Comparison of ENCODE assay signal across 26 cellular contexts in the genomic region with DNA sequence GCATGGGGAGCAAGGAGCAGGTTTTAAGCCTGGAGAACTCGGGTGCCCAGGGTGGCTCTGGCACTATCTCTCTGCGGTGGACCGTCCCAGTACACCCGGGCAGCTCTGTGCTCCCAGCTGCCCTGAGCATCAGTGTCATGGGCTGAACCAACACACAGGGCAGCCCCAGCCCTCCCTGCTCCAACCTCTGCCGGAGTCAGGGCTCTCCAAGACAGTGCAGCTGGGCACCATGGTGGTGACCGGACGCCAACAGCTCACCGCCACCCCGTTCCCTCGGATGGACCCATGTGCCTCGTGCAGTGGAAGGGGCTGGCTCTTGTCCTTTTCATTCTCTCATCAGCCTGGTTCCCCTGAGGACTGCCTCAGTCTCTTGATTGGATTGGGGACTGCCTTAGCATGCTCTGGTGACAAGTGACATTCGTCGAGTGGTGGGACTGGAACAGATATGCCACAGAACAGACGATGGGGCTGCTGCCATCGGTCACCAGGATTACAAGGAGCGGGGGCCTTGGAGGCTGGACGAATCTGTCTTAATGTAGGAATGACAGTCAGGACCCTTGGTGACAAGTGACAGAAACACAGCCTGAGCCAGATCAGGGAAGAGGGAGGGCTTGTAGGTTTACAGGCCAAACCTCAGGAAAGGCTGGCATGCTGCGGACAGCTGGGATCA. TPM values are rescaled to one million over a fixed set of nuclear protein-coding genes. Genes with fewer than 3 reads are reported as not detected.
DNase-seq lines count a peak whose midpoint lies in the region; ATAC-seq and TF ChIP-seq lines count a peak whose summit lies in the region.
"Had no signal": no experiment of that assay in that cellular context is flagged by ENCODE, and none has a peak within 500 bp of the region (broad histone marks: within the 10 kb centered on the region; RNA-seq: fewer than 3 reads in every experiment).

No MANE protein-coding gene starts in this region.

- peaks cover 0 to 12% of the 10 kb centered on the region in 2 donors for H3K4me1 ChIP-seq in neuronal stem cell (ENCODE audit: control insufficient read depth in 2 of 2, insufficient read depth in 1 of 2, low read depth in 1 of 2, low read length in 2 of 2)
- no peaks in the 10 kb centered on the region for H3K4me1 ChIP-seq in upper lobe of right lung
- H3K4me1 ChIP-seq in mammary epithelial cell (ENCODE audit: insufficient read depth, low read length): no peaks in the 10 kb centered on the region
- H3K4me1 ChIP-seq: Caco-2 had no signal

- H3K36me3 Mint-ChIP-seq in activated naive CD8-positive, alpha-beta T cell treated with anti-CD3 and anti-CD28 coated beads for 36 hours: no peaks in the 10 kb centered on the region
- H3K36me3 Mint-ChIP-seq in Calu3 (ENCODE audit: insufficient read depth, unreplicated experiment): no peaks in the 10 kb centered on the region
- H3K36me3 Mint-ChIP-seq: CD4-positive, alpha-beta memory T cell had no signal

- peak overlapping the region; percentile 64 for H2AK5ac ChIP-seq in neuronal stem cell (ENCODE audit: low read depth, low read length)

- peak overlapping the region; percentile 28 for H2BK15ac ChIP-seq in neuronal stem cell (ENCODE audit: low read length)

- H2AFZ ChIP-seq in neuronal stem cell (ENCODE audit: low read length) (no peak overlapping the region), mammary epithelial cell (ENCODE audit: low read depth, low read length) (no peak overlapping the region)

- no peak overlapping the region for H2BK5ac ChIP-seq in neuronal stem cell (ENCODE audit: low read length)

- ATAC-seq in upper lobe of right lung: no peak

- DNase-seq in caudate nucleus (lab: John Stamatoyannopoulos, UW): peak in 10 of 61 donors; percentile 17 to 58 (median 41)
- DNase-seq in globus pallidus (ENCODE audit: low spot score): peak; percentile 57
- DNase-seq in neuronal stem cell (ENCODE audit: low spot score): no peak
- DNase-seq in upper lobe of right lung: peak; percentile 22
- no peak for DNase-seq in activated naive CD8-positive, alpha-beta T cell treated with anti-CD3 and anti-CD28 coated beads for 36 hours
- DNase-seq in Calu3: no peak
- no peak for DNase-seq in mammary epithelial cell
- DNase-seq: C1 segment of cervical spinal cord; Caco-2; CD4-positive, alpha-beta memory T cell; DMS79 treated with DMSO at 0.1 percent for 48 hours; GF-D8; GOT3; HCEC 1CT; NCI-H1048; NCI-H1417; NCI-H1694; NCI-H2029 treated with DMSO at 0.1 percent for 48 hours; NCI-H446 treated with DMSO at 0.1 percent for 48 hours; NCI-H526; NCI-H82; RPMI8226; SHP77 had no signal

- H3K9me3 ChIP-seq in neuronal stem cell (replicated peaks in 1 of 2; ENCODE audit: control insufficient read depth in 2 of 2, insufficient read depth in 1 of 2, low read depth in 1 of 2, low read length in 2 of 2) (peaks cover 0 to 1% of the 10 kb centered on the region in 2 donors), upper lobe of right lung (no peaks in the 10 kb centered on the region), mammary epithelial cell (replicated peaks; ENCODE audit: insufficient read depth, low read length) (peaks cover 16% of the 10 kb centered on the region)
- H3K9me3 ChIP-seq: Caco-2 had no signal

- H3K27ac ChIP-seq in caudate nucleus (ENCODE audit: low read depth, low read length) (peak overlapping the region; percentile 58), neuronal stem cell (replicated peaks; ENCODE audit: low read length) (no peak overlapping the region), upper lobe of right lung (no peak overlapping the region), mammary epithelial cell (ENCODE audit: insufficient read depth, low read depth, low read length) (no peak overlapping the region)
- H3K27ac ChIP-seq: KMS-11 had no signal

- H3K9me3 Mint-ChIP-seq in activated naive CD8-positive, alpha-beta T cell treated with anti-CD3 and anti-CD28 coated beads for 36 hours: no peaks in the 10 kb centered on the region
- H3K9me3 Mint-ChIP-seq in Calu3 (ENCODE audit: low read depth, unreplicated experiment): peaks cover 3% of the 10 kb centered on the region

- peaks cover 4% of the 10 kb centered on the region for H3K27me3 Mint-ChIP-seq in activated naive CD8-positive, alpha-beta T cell treated with anti-CD3 and anti-CD28 coated beads for 36 hours
- peaks cover 71% of the 10 kb centered on the region for H3K27me3 Mint-ChIP-seq in Calu3 (ENCODE audit: unreplicated experiment)
- H3K27me3 Mint-ChIP-seq: IgD-negative memory B cell had no signal

- no peak overlapping the region for H3K4me3 ChIP-seq in neuronal stem cell (ENCODE audit: low read length in 2 of 2)
- H3K4me3 ChIP-seq in upper lobe of right lung: no peak overlapping the region
- H3K4me3 ChIP-seq in mammary epithelial cell (replicated peaks in 1 of 3; ENCODE audit: insufficient read depth in 1 of 3, low read depth in 2 of 3, low read length in 3 of 3): no peak overlapping the region

- H3K4me1 Mint-ChIP-seq in activated naive CD8-positive, alpha-beta T cell treated with anti-CD3 and anti-CD28 coated beads for 36 hours: no peaks in the 10 kb centered on the region
- no peaks in the 10 kb centered on the region for H3K4me1 Mint-ChIP-seq in Calu3 (ENCODE audit: low read depth, unreplicated experiment)
- H3K4me1 Mint-ChIP-seq: CD4-positive, alpha-beta memory T cell; IgD-negative memory B cell had no signal

- no peak overlapping the region for H4K91ac ChIP-seq in neuronal stem cell (ENCODE audit: low read depth, low read length, poor library complexity)

- no peak overlapping the region for H3K27ac Mint-ChIP-seq in activated naive CD8-positive, alpha-beta T cell treated with anti-CD3 and anti-CD28 coated beads for 36 hours
- no peak overlapping the region for H3K27ac Mint-ChIP-seq in Calu3 (ENCODE audit: unreplicated experiment)
- H3K27ac Mint-ChIP-seq: CD4-positive, alpha-beta memory T cell; IgD-negative memory B cell had no signal

- no peaks in the 10 kb centered on the region for H4K20me1 ChIP-seq in mammary epithelial cell (ENCODE audit: insufficient read depth, low read length)

- in situ Hi-C loops in mammary epithelial cell (cut with MboI; ENCODE audit: low sequenced_read_pairs in 2 of 2): no loop called here

- TF ChIP-seq CTCF in upper lobe of right lung (IDR thresholded peaks at IDR 0.05): no peak
- TF ChIP-seq CTCF in Calu3 (IDR thresholded peaks at IDR 0.05; ENCODE audit: unreplicated experiment): no peak
- TF ChIP-seq CTCF in mammary epithelial cell (conservative IDR thresholded peaks at IDR 0.05 in 1 of 2, IDR thresholded peaks at IDR 0.05 in 1 of 2; ENCODE audit: extremely low read depth in 1 of 2, insufficient read depth in 1 of 2, low read depth in 1 of 2, low read length in 2 of 2): no peak

- H3K79me1 ChIP-seq in neuronal stem cell (ENCODE audit: low read depth, low read length): peaks cover 2% of the 10 kb centered on the region

- dilution Hi-C loops in mammary epithelial cell (cut with HindIII; ENCODE audit: low sequenced_read_pairs): no loop called here

- CTCF ChIA-PET in Calu3 (lab: Charles Lee): no interaction called here
- CTCF ChIA-PET in mammary epithelial cell (lab: Charles Lee; ENCODE audit: low non-redundant PET): no interaction called here

- WGBS in neuronal stem cell (ENCODE audit: extremely low coverage in 2 of 2, insufficient read length in 2 of 2, insufficient replicate concordance in 1 of 2), 2 donors: no CpG with 5 or more reads among the region's 18 CpGs
- WGBS in mammary epithelial cell (ENCODE audit: low coverage, missing lambda C conversion rate): 72% methylated on average over 15 of the region's 18 CpGs

- no peak overlapping the region for H4K8ac ChIP-seq in neuronal stem cell (ENCODE audit: low read depth, low read length)

- no TSS peak for BruUV-seq in Calu3 (replicated peaks; lab: Mats Ljungman, UMichigan)
- no TSS peak for BruUV-seq in mammary epithelial cell (replicated peaks; lab: Mats Ljungman, UMichigan)

- H2BK120ac ChIP-seq in neuronal stem cell (ENCODE audit: low read depth, low read length): no peak overlapping the region

- H3K14ac ChIP-seq in neuronal stem cell (ENCODE audit: low read length): peak overlapping the region; percentile 14

- H3K27me3 ChIP-seq in neuronal stem cell (ENCODE audit: control insufficient read depth in 3 of 3, insufficient read depth in 3 of 3, low read depth in 1 of 3, low read length in 3 of 3) (no peaks in the 10 kb centered on the region), upper lobe of right lung (peaks cover 5% of the 10 kb centered on the region), mammary epithelial cell (ENCODE audit: insufficient read depth, low read length) (no peaks in the 10 kb centered on the region)

- H3K18ac ChIP-seq in neuronal stem cell (ENCODE audit: low read length): peak overlapping the region; percentile 25

- H3K4me2 ChIP-seq in neuronal stem cell (ENCODE audit: insufficient read depth, low read length, poor library complexity, severe bottlenecking) (no peak overlapping the region), mammary epithelial cell (ENCODE audit: insufficient read depth, low read depth, low read length) (no peak overlapping the region)
- H3K4me2 ChIP-seq: KMS-11 had no signal

- H3K9ac ChIP-seq in neuronal stem cell (ENCODE audit: low read depth, low read length, poor library complexity) (no peak overlapping the region), mammary epithelial cell (ENCODE audit: insufficient read depth, low read length) (no peak overlapping the region)
- H3K9ac ChIP-seq: KMS-11 had no signal

- H2BK12ac ChIP-seq in neuronal stem cell (ENCODE audit: low read length): no peak overlapping the region

- no peaks in the 10 kb centered on the region for H3K79me2 ChIP-seq in mammary epithelial cell (ENCODE audit: insufficient read depth, low read length)

- H3K4ac ChIP-seq in neuronal stem cell (ENCODE audit: low read length): peak overlapping the region; percentile 47

- intact Hi-C loops in upper lobe of right lung (cut with DNase I) (no loop called here), Calu3 (cut with micrococcal nuclease; ENCODE audit: unreplicated experiment) (no loop called here), mammary epithelial cell (cut with micrococcal nuclease) (no loop called here)

- H3K23ac ChIP-seq in neuronal stem cell (ENCODE audit: low read depth, low read length, poor library complexity): peak overlapping the region; percentile 11

- H3K36me3 ChIP-seq in neuronal stem cell (replicated peaks in 1 of 2; ENCODE audit: control insufficient read depth in 2 of 2, insufficient read depth in 2 of 2, low read length in 2 of 2) (no peaks in the 10 kb centered on the region), upper lobe of right lung (no peaks in the 10 kb centered on the region), mammary epithelial cell (ENCODE audit: insufficient read depth, low read length) (no peaks in the 10 kb centered on the region)

- H3K4me3 Mint-ChIP-seq in activated naive CD8-positive, alpha-beta T cell treated with anti-CD3 and anti-CD28 coated beads for 36 hours: no peak overlapping the region
- H3K4me3 Mint-ChIP-seq in Calu3 (ENCODE audit: low read depth, unreplicated experiment): no peak overlapping the region
- H3K4me3 Mint-ChIP-seq: CD4-positive, alpha-beta memory T cell; IgD-negative memory B cell had no signal

RNA-seq across cellular contexts. Expression of a gene that starts 25.7 kb away (rescaled TPM):
- polyA plus RNA-seq in neuronal stem cell (2013, experiment 1 of 2): 2.1 TPM
- polyA plus RNA-seq in neuronal stem cell (2013, experiment 2 of 2): 2.2 TPM
- total RNA-seq in upper lobe of right lung (not detected), Calu3 (2022) (not detected in 2 replicates), mammary epithelial cell (not detected)
- total RNA-seq in activated naive CD8-positive, alpha-beta T cell treated with anti-CD3 and anti-CD28 coated beads for 36 hours: not detected
- not detected for polyA plus RNA-seq in mammary epithelial cell
- not detected for polyA minus RNA-seq in mammary epithelial cell
- total RNA-seq: A673; Caco-2; CD4-positive, alpha-beta memory T cell had no signal
- polyA plus RNA-seq: CD4-positive, alpha-beta memory T cell; IgD-negative memory B cell had no signal

Comparison
In these comparisons a context has a peak if more than half of its experiments do, and no peak if none do; other contexts are left out.
1. DNase-seq: peak in globus pallidus (single experiment) and upper lobe of right lung (single experiment); none in neuronal stem cell (single experiment), activated naive CD8-positive, alpha-beta T cell treated with anti-CD3 and anti-CD28 coated beads for 36 hours (single experiment), Calu3 (single experiment) and mammary epithelial cell (single experiment).